8 cellular contexts compared by ENCODE assay signal in the genomic region with DNA sequence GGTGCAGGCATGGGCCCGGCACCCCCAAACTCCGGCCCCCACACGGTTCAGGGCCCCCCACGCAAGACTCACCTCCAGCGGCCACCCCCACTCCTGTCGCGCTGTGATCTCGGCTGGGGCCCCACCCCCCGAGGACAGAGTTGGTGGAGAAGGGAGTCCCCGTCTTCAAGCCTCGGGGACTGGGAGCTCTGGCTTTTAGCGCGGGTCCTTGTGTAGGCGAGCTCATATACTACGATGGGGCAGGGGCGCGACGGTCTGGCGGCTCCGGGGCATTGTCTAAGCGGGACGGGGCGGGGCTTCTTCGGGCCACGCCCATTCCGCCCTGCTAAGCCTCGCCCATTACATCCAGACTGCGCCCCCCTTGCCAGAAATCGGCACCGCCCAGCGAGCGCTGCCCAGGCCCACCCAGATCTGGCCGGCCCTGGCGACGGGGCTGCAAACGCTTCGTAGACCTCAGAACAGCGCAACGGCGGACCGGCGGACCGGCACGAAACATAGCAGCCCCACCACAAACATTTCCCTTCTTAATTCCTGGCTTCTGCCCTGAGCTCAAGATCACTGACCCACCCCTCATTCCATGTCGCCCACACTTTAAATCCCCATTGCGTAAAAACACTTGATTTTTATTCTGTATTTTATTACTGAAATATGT. TPM values are rescaled to one million over a fixed set of nuclear protein-coding genes. Genes with fewer than 3 reads are reported as not detected.
A peak's percentile ranks its signal among the peaks of the same experiment; 100 is the strongest.
DNase-seq lines count a peak whose midpoint lies in the region; ATAC-seq and TF ChIP-seq lines count a peak whose summit lies in the region.

No MANE protein-coding gene starts in this region.

- H3K9me3 Mint-ChIP-seq in progenitor cell of endocrine pancreas (ENCODE audit: low read depth): no peaks in the 10 kb centered on the region

- H3K9me3 ChIP-seq in T-helper 17 cell (ENCODE audit: control insufficient read depth, low read length, poor library complexity, severe bottlenecking) (no peaks in the 10 kb centered on the region), right atrium auricular region (no peaks in the 10 kb centered on the region), aorta (ENCODE audit: control insufficient read depth, low read length) (no peaks in the 10 kb centered on the region)

- in situ Hi-C loops in KBM-7 (cut with MboI; ENCODE audit: low pct_unique_long_range_greater_than_20kb, low sequenced_read_pairs): no loop called here
- in situ Hi-C loops in astrocyte of the cerebellum (cut with HindIII; ENCODE audit: low sequenced_read_pairs): loop anchor here (5.0 kb wide), 1 partner anchor 38 kb away; no protein-coding TSS in a partner anchor

- intact Hi-C loops in aorta (cut with DNase I): loop anchor here in 1 of 2 donors (1.0 to 5.0 kb wide), 5 partner anchors 49 to 447 kb away; a partner anchor contains a TSS

- DNase-seq in NCI-H1092 treated with DMSO at 0.1 percent for 48 hours (lab: John Stamatoyannopoulos, UW): peak; percentile 16
- DNase-seq in NCI-H1092 (lab: John Stamatoyannopoulos, UW): no peak
- DNase-seq in KBM-7: peak; percentile 93
- DNase-seq in T-helper 17 cell: peak; percentile 49 to 67 (median 62)
- DNase-seq in astrocyte of the cerebellum (ENCODE audit: low read depth): peak; percentile 78
- peak; percentile 92 for DNase-seq in right atrium auricular region (ENCODE audit: low spot score)
- peak; percentile 90 for DNase-seq in progenitor cell of endocrine pancreas (ENCODE audit: low spot score, unreplicated experiment)
- DNase-seq in aorta: peak; percentile 95 to 97

- H3K27me3 Mint-ChIP-seq in T-helper 17 cell (no peaks in the 10 kb centered on the region), progenitor cell of endocrine pancreas (no peaks in the 10 kb centered on the region)

- ATAC-seq in T-helper 17 cell (peak; percentile 65), aorta (ENCODE audit: low FRiP score) (peak; percentile 94)

- H3K27ac Mint-ChIP-seq in T-helper 17 cell: peak overlapping the region; percentile 79
- peak overlapping the region; percentile 96 for H3K27ac Mint-ChIP-seq in progenitor cell of endocrine pancreas

- 1% methylated on average over 39 to 46 of the region's 46 CpGs for WGBS in aorta, 2 donors

- TF ChIP-seq CTCF in astrocyte of the cerebellum (IDR thresholded peaks at IDR 0.05; ENCODE audit: low read depth, low read length, missing control alignments) (no peak), right atrium auricular region (IDR thresholded peaks at IDR 0.05) (no peak), progenitor cell of endocrine pancreas (IDR thresholded peaks at IDR 0.05; ENCODE audit: unreplicated experiment) (no peak)

- H3K36me3 ChIP-seq in right atrium auricular region (peaks cover 59% of the 10 kb centered on the region), aorta (ENCODE audit: control insufficient read depth in 1 of 2, insufficient read depth in 2 of 2, low read length in 1 of 2) (peaks cover 2 to 3% of the 10 kb centered on the region in 2 donors)

- H3K27me3 ChIP-seq in right atrium auricular region: no peaks in the 10 kb centered on the region
- H3K27me3 ChIP-seq in aorta (ENCODE audit: control insufficient read depth in 1 of 2, insufficient read depth in 2 of 2, low read length in 1 of 2): no peaks in the 10 kb centered on the region

- peak overlapping the region; percentile 96 for H3K4me3 Mint-ChIP-seq in T-helper 17 cell
- peak overlapping the region; percentile 98 for H3K4me3 Mint-ChIP-seq in progenitor cell of endocrine pancreas (ENCODE audit: low read depth)

- peaks cover 47% of the 10 kb centered on the region for H3K4me1 Mint-ChIP-seq in T-helper 17 cell
- peaks cover 27% of the 10 kb centered on the region for H3K4me1 Mint-ChIP-seq in progenitor cell of endocrine pancreas (ENCODE audit: low read depth)

- H3K27ac ChIP-seq in right atrium auricular region (peak overlapping the region; percentile 92 to 99), aorta (ENCODE audit: low read depth in 1 of 2, low read length in 2 of 2) (peak overlapping the region; percentile 88 to 92)

- H3K4me1 ChIP-seq in right atrium auricular region (peaks cover 0 to 47% of the 10 kb centered on the region in 2 donors), aorta (ENCODE audit: control insufficient read depth in 1 of 2, insufficient read depth in 2 of 2, low read length in 2 of 2) (no peaks in the 10 kb centered on the region)

- H3K4me3 ChIP-seq in astrocyte of the cerebellum (ENCODE audit: low read depth, low read length): peak overlapping the region; percentile 97
- H3K4me3 ChIP-seq in right atrium auricular region: peak overlapping the region; percentile 68 to 82
- H3K4me3 ChIP-seq in aorta (ENCODE audit: low read length in 2 of 2): peak overlapping the region; percentile 83 to 92

- H3K36me3 Mint-ChIP-seq in T-helper 17 cell (ENCODE audit: low read depth): peaks cover 5% of the 10 kb centered on the region
- H3K36me3 Mint-ChIP-seq in progenitor cell of endocrine pancreas (ENCODE audit: insufficient read depth): peaks cover 47% of the 10 kb centered on the region

RNA-seq across cellular contexts. Expression of a gene that starts 1.0 kb away (rescaled TPM):
- total RNA-seq in T-helper 17 cell: 1 to 10 TPM; 4.7 to 7.3 TPM
- total RNA-seq in right atrium auricular region: 10 to 100 TPM; 53.5 to 93.3 TPM
- 218 and 233 TPM in 2 replicates for total RNA-seq in progenitor cell of endocrine pancreas
- total RNA-seq in aorta: 100 to 1,000 TPM; 122 to 133 TPM
- polyA plus RNA-seq in aorta: 100 to 1,000 TPM; 118 to 189 TPM

RNA-seq across cellular contexts. Expression of a gene that starts 6.2 kb away (rescaled TPM):
- total RNA-seq in T-helper 17 cell: 100 to 1,000 TPM; 145 to 152 TPM
- total RNA-seq in right atrium auricular region: 100 to 1,000 TPM in 1 of 2 donors, 10 to 100 TPM in 1; 90.9 to 194 TPM
- 275 and 286 TPM in 2 replicates for total RNA-seq in progenitor cell of endocrine pancreas
- 100 to 1,000 TPM; 303 to 322 TPM for total RNA-seq in aorta
- polyA plus RNA-seq in aorta: 100 to 1,000 TPM; 331 to 368 TPM

RNA-seq across cellular contexts. Expression of a gene that starts 6.9 kb away (rescaled TPM):
- 100 to 1,000 TPM in 1 of 2 donors, 1 to 10 TPM in 1; 3.4 to 129 TPM for total RNA-seq in T-helper 17 cell
- under 1 TPM in 1 of 2 donors, not detected in 1; 0.55 TPM for total RNA-seq in right atrium auricular region
- not detected in 2 replicates for total RNA-seq in progenitor cell of endocrine pancreas
- under 1 TPM; 0.84 to 0.96 TPM for total RNA-seq in aorta
- not detected for polyA plus RNA-seq in aorta

RNA-seq across cellular contexts. Expression of a gene that starts 8.6 kb away (rescaled TPM):
- total RNA-seq in T-helper 17 cell (not detected), right atrium auricular region (1 to 10 TPM in 1 of 2 donors, not detected in 1; 1.3 TPM), progenitor cell of endocrine pancreas (0.60 and 1.3 TPM in 2 replicates), aorta (not detected)
- polyA plus RNA-seq in aorta: not detected

RNA-seq across cellular contexts. Expression of a gene that starts 9.7 kb away (rescaled TPM):
- total RNA-seq in T-helper 17 cell (10 to 100 TPM; 12.9 to 18.3 TPM), right atrium auricular region (under 1 TPM; 0.37 to 0.98 TPM), progenitor cell of endocrine pancreas (45.0 and 51.3 TPM in 2 replicates), aorta (10 to 100 TPM in 1 of 2 donors, 1 to 10 TPM in 1; 5.9 to 15.1 TPM)
- polyA plus RNA-seq in aorta: 1 to 10 TPM in 1 of 2 donors, not detected in 1; 7.0 TPM

Comparison
In these comparisons a context has a peak if more than half of its experiments do, and no peak if none do; other contexts are left out.
1. RNA of a gene that starts 1.0 kb away (total RNA-seq): 218 to 233 TPM in progenitor cell of endocrine pancreas, 122 to 133 TPM in aorta and 53.5 to 93.3 TPM in right atrium auricular region; 4.7 to 7.3 TPM in T-helper 17 cell; every median in the first group is over 4 times any median in the second.
2. Peak in every context shown above with its lines, with median percentiles within 50 percentile points of each other: H3K4me3 ChIP-seq.